2 cellular contexts compared by ENCODE assay signal in the genomic region with DNA sequence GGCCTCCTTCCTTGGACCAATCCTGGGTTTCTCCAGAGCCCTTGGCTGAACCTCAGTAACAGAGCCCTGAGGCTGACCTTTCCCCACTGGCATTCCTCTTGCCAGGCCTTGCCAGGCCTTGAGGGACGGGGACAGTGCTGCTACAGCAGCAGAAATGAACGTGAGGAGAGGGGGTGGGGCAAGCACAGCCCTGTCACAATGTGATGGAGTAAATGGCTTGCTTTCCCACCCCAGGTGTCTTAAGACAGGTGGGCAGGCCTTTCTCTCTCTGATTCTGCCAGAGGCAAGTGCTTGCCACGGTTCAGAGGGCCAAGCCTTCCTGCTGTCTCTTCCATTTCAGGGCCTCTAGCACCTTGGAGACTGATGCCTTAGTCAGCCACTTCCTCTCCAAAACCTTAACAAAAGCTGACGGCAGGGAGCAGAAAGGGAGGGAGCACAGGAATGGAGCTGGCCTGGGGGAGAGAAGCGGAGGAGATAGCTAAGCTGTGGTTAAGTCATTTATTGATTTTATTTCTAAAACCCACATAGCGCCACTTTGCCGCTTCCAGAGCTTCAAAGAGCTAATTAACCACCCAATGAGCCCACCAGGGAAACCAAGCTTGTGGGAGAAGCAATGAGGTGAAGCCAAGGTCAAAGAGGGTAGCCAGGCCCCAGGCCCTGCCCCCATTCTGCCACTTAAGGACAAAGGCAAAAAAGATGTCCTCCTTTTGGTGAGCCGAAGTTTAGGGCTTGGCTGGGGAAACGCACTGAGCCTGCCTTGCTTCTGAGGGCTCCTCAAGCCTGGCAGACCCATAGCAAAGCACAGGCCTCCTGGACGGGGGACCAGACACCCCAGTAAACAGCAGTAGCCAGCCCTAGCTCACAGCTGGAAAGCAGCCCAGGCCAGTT.
TF ChIP-seq lines count a peak whose summit lies in the region.

No MANE protein-coding gene starts in this region.

TF ChIP-seq in GM23338, 12 proteins besides CTCF, POLR2A, EP300 and RAD21 (continued from another document):
- TF ChIP-seq, protein P1, sequence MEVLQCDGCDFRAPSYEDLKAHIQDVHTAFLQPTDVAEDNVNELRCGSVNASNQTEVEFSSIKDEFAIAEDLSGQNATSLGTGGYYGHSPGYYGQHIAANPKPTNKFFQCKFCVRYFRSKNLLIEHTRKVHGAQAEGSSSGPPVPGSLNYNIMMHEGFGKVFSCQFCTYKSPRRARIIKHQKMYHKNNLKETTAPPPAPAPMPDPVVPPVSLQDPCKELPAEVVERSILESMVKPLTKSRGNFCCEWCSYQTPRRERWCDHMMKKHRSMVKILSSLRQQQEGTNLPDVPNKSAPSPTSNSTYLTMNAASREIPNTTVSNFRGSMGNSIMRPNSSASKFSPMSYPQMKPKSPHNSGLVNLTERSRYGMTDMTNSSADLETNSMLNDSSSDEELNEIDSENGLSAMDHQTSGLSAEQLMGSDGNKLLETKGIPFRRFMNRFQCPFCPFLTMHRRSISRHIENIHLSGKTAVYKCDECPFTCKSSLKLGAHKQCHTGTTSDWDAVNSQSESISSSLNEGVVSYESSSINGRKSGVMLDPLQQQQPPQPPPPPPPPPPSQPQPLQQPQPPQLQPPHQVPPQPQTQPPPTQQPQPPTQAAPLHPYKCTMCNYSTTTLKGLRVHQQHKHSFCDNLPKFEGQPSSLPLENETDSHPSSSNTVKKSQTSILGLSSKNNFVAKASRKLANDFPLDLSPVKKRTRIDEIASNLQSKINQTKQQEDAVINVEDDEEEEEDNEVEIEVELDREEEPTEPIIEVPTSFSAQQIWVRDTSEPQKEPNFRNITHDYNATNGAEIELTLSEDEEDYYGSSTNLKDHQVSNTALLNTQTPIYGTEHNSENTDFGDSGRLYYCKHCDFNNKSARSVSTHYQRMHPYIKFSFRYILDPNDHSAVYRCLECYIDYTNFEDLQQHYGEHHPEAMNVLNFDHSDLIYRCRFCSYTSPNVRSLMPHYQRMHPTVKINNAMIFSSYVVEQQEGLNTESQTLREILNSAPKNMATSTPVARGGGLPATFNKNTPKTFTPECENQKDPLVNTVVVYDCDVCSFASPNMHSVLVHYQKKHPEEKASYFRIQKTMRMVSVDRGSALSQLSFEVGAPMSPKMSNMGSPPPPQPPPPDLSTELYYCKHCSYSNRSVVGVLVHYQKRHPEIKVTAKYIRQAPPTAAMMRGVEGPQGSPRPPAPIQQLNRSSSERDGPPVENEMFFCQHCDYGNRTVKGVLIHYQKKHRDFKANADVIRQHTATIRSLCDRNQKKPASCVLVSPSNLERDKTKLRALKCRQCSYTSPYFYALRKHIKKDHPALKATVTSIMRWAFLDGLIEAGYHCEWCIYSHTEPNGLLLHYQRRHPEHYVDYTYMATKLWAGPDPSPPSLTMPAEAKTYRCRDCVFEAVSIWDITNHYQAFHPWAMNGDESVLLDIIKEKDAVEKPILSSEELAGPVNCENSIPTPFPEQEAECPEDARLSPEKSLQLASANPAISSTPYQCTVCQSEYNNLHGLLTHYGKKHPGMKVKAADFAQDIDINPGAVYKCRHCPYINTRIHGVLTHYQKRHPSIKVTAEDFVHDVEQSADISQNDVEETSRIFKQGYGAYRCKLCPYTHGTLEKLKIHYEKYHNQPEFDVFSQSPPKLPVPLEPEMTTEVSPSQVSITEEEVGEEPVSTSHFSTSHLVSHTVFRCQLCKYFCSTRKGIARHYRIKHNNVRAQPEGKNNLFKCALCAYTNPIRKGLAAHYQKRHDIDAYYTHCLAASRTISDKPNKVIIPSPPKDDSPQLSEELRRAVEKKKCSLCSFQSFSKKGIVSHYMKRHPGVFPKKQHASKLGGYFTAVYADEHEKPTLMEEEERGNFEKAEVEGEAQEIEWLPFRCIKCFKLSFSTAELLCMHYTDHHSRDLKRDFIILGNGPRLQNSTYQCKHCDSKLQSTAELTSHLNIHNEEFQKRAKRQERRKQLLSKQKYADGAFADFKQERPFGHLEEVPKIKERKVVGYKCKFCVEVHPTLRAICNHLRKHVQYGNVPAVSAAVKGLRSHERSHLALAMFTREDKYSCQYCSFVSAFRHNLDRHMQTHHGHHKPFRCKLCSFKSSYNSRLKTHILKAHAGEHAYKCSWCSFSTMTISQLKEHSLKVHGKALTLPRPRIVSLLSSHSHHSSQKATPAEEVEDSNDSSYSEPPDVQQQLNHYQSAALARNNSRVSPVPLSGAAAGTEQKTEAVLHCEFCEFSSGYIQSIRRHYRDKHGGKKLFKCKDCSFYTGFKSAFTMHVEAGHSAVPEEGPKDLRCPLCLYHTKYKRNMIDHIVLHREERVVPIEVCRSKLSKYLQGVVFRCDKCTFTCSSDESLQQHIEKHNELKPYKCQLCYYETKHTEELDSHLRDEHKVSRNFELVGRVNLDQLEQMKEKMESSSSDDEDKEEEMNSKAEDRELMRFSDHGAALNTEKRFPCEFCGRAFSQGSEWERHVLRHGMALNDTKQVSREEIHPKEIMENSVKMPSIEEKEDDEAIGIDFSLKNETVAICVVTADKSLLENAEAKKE (CRISPR knock-in tag; IDR thresholded peaks at IDR 0.05), result no peak
- TF ChIP-seq POLR2AphosphoS5 (IDR thresholded peaks at IDR 0.05; ENCODE audit: low read depth), result 0 out of 2 replicates have a peak, but pooled peaks have one; percentile 17
TF ChIP-seq in GM23338: peak in this region for 1.

TF ChIP-seq in WTC11, 78 proteins besides CTCF, POLR2A, EP300 and RAD21 (continued from another document):
- TF ChIP-seq, protein P2, sequence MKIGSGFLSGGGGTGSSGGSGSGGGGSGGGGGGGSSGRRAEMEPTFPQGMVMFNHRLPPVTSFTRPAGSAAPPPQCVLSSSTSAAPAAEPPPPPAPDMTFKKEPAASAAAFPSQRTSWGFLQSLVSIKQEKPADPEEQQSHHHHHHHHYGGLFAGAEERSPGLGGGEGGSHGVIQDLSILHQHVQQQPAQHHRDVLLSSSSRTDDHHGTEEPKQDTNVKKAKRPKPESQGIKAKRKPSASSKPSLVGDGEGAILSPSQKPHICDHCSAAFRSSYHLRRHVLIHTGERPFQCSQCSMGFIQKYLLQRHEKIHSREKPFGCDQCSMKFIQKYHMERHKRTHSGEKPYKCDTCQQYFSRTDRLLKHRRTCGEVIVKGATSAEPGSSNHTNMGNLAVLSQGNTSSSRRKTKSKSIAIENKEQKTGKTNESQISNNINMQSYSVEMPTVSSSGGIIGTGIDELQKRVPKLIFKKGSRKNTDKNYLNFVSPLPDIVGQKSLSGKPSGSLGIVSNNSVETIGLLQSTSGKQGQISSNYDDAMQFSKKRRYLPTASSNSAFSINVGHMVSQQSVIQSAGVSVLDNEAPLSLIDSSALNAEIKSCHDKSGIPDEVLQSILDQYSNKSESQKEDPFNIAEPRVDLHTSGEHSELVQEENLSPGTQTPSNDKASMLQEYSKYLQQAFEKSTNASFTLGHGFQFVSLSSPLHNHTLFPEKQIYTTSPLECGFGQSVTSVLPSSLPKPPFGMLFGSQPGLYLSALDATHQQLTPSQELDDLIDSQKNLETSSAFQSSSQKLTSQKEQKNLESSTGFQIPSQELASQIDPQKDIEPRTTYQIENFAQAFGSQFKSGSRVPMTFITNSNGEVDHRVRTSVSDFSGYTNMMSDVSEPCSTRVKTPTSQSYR (CRISPR knock-in tag; IDR thresholded peaks at IDR 0.05), result 0 out of 2 replicates have a peak, but pooled peaks have one; percentile 37
- TF ChIP-seq ETV6 (CRISPR knock-in tag; IDR thresholded peaks at IDR 0.05), result 0 out of 2 replicates have a peak, but pooled peaks have one; percentile 26
